In the genomic region with DNA sequence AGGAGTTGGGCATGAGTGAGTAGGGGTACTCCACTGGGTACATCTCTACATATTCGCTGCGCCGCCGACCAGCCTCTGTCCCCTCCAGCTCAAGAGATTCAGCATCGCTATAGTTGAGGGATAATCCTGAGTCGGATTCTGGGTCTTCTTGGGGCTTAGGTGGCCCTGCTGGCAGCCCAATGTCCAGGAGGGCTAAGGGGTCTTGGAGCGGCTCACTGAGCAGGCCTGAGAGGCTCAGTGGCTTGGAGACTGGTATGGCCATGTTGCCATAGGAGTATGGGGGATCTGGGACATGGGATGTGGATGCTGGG, we compare ENCODE assay signal across 22 cellular contexts. TPM values are rescaled to one million over a fixed set of nuclear protein-coding genes. Genes with fewer than 3 reads are reported as not detected.
"Had no signal": no experiment of that assay in that cellular context is flagged by ENCODE, and none has a peak within 500 bp of the region (broad histone marks: within the 10 kb centered on the region; RNA-seq: fewer than 3 reads in every experiment).

No MANE protein-coding gene starts in this region.

- H3K36me3 Mint-ChIP-seq: activated naive CD4-positive, alpha-beta T cell treated with anti-CD3 and anti-CD28 coated beads, Interleukin-2, amount 50 U/mL, for 24 hours had no signal

- DNase-seq: activated CD4-positive, alpha-beta memory T cell treated with anti-CD3 and anti-CD28 coated beads for 36 hours; activated CD4-positive, alpha-beta T cell treated with anti-CD3 and anti-CD28 coated beads for 48 hours; activated gamma-delta T cell; dermis blood vessel endothelial cell; effector CD8-positive, alpha-beta T cell; foreskin keratinocyte; kidney; lower lobe of right lung; naive thymus-derived CD4-positive, alpha-beta T cell; right cardiac atrium; stimulated activated CD4-positive, alpha-beta T cell treated with anti-CD3 and anti-CD28 coated beads, Interleukin-4, amount 100 ng/mL, for 24 hours; substantia nigra; T-helper 1 cell; T1000; thyroid gland had no signal

- H3K27ac ChIP-seq: foreskin keratinocyte, lower lobe of right lung, parathyroid adenoma, thyroid gland had no signal

- H3K4me1 ChIP-seq: foreskin keratinocyte had no signal

- ATAC-seq: foreskin keratinocyte; lower lobe of right lung; naive thymus-derived CD4-positive, alpha-beta T cell; right cardiac atrium had no signal

- H3K9me3 ChIP-seq: lower lobe of right lung, thyroid gland had no signal

- H3K79me2 ChIP-seq: parathyroid adenoma had no signal

- H3K4me3 Mint-ChIP-seq: activated CD4-positive, alpha-beta memory T cell treated with anti-CD3 and anti-CD28 coated beads for 36 hours; activated naive CD4-positive, alpha-beta T cell treated with anti-CD3 and anti-CD28 coated beads, Interleukin-2, amount 50 U/mL, for 24 hours; activated T-helper 1 cell treated with anti-CD3 and anti-CD28 coated beads, Interleukin-12 subunit alpha, Interleukin-12 subunit beta, Interleukin-2, Interleukin-4 antibody, amounts not matched to agents 30 ng/mL and 10 ng/mL and 1 ng/mL, durations not matched to agents 14 hours and 24 hours and 36 hours; brain; naive thymus-derived CD4-positive, alpha-beta T cell; stimulated activated naive CD8-positive, alpha-beta T cell treated with anti-CD3 and anti-CD28 coated beads, Interleukin-15, Interleukin-2, amounts not matched to agents 100 ng/mL and 50 ng/mL, for 24 hours had no signal

- H3K27me3 Mint-ChIP-seq: activated CD4-positive, alpha-beta memory T cell treated with anti-CD3 and anti-CD28 coated beads for 36 hours; activated naive CD4-positive, alpha-beta T cell treated with anti-CD3 and anti-CD28 coated beads, Interleukin-2, amount 50 U/mL, for 24 hours; brain had no signal

- H3K36me3 ChIP-seq: thyroid gland had no signal

- H3K4me1 Mint-ChIP-seq: brain had no signal

- H3K4me3 ChIP-seq: lower lobe of right lung, thyroid gland had no signal

- H3K27me3 ChIP-seq: foreskin keratinocyte, thyroid gland had no signal

- H2AFZ ChIP-seq: parathyroid adenoma had no signal

- H3K9me3 Mint-ChIP-seq: activated CD4-positive, alpha-beta memory T cell treated with anti-CD3 and anti-CD28 coated beads for 36 hours; activated naive CD4-positive, alpha-beta T cell treated with anti-CD3 and anti-CD28 coated beads, Interleukin-2, amount 50 U/mL, for 24 hours; activated T-helper 1 cell treated with anti-CD3 and anti-CD28 coated beads, Interleukin-12 subunit alpha, Interleukin-12 subunit beta, Interleukin-2, Interleukin-4 antibody, amounts not matched to agents 30 ng/mL and 10 ng/mL and 1 ng/mL, durations not matched to agents 14 hours and 24 hours and 36 hours; brain; naive thymus-derived CD4-positive, alpha-beta T cell; stimulated activated naive CD8-positive, alpha-beta T cell treated with anti-CD3 and anti-CD28 coated beads, Interleukin-15, Interleukin-2, amounts not matched to agents 100 ng/mL and 50 ng/mL, for 24 hours had no signal

- FAIRE-seq: kidney had no signal

- H3K27ac Mint-ChIP-seq: activated CD4-positive, alpha-beta memory T cell treated with anti-CD3 and anti-CD28 coated beads for 36 hours; activated naive CD4-positive, alpha-beta T cell treated with anti-CD3 and anti-CD28 coated beads, Interleukin-2, amount 50 U/mL, for 24 hours; activated T-helper 1 cell treated with anti-CD3 and anti-CD28 coated beads, Interleukin-12 subunit alpha, Interleukin-12 subunit beta, Interleukin-2, Interleukin-4 antibody, amounts not matched to agents 30 ng/mL and 10 ng/mL and 1 ng/mL, durations not matched to agents 14 hours and 24 hours and 36 hours; brain; stimulated activated naive CD8-positive, alpha-beta T cell treated with anti-CD3 and anti-CD28 coated beads, Interleukin-15, Interleukin-2, amounts not matched to agents 100 ng/mL and 50 ng/mL, for 24 hours had no signal

- H3K9ac ChIP-seq: parathyroid adenoma had no signal

RNA-seq across cellular contexts. Expression of a gene that starts 7.9 kb away (rescaled TPM):
- total RNA-seq: activated CD4-positive, alpha-beta memory T cell treated with anti-CD3 and anti-CD28 coated beads for 36 hours; activated T-helper 1 cell treated with anti-CD3 and anti-CD28 coated beads, Interleukin-12 subunit alpha, Interleukin-12 subunit beta, Interleukin-2, Interleukin-4 antibody, amounts not matched to agents 30 ng/mL and 10 ng/mL and 1 ng/mL, durations not matched to agents 14 hours and 24 hours and 36 hours; dermis blood vessel endothelial cell; glomerular endothelial cell; pulmonary artery endothelial cell had no signal
